Comparison of ENCODE assay signal across 11 cellular contexts in the genomic region with DNA sequence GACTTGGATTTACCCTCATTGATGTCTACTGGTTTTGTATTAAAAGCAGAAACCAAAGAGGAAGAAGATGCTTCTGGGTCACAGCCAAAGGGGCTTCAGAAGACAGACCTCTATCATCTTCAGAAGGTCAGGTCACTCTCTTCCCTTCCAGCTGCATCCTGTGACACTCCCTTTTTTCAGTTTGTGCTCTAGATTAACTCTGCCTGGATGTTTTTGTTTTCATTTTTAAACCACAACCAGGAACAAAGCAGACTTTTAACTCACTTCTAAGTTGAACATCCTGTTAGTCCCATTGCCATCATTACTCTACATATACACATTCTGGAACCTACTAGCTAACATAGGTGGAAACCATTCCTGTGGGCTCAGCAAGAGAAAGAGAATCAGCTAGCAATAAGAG. TPM values are rescaled to one million over a fixed set of nuclear protein-coding genes. Genes with fewer than 3 reads are reported as not detected.
A peak's percentile ranks its signal among the peaks of the same experiment; 100 is the strongest.
DNase-seq lines count a peak whose midpoint lies in the region; ATAC-seq and TF ChIP-seq lines count a peak whose summit lies in the region.
"Had no signal": no experiment of that assay in that cellular context is flagged by ENCODE, and none has a peak within 500 bp of the region (broad histone marks: within the 10 kb centered on the region; RNA-seq: fewer than 3 reads in every experiment).

No MANE protein-coding gene starts in this region.

- peak; percentile 74 for ATAC-seq in GM21360 (IDR thresholded peaks at IDR 0.05; ENCODE audit: unreplicated experiment)
- peak; percentile 63 for ATAC-seq in HG03175 (IDR thresholded peaks at IDR 0.05; ENCODE audit: unreplicated experiment)
- ATAC-seq in activated CD8-positive, alpha-beta T cell treated with anti-CD3 and anti-CD28 coated beads, Interleukin-2, amount 10 ng/mL, durations not matched to agents 7 days and 5 days = peak; percentile 58
- no peak for ATAC-seq in right lobe of liver

- DNase-seq in GM12865 (ENCODE audit: low read depth) (peak; percentile 73), middle frontal gyrus (ENCODE audit: extremely low spot score, low spot score) (no peak), right lobe of liver (no peak), NCI-H524 (lab: John Stamatoyannopoulos, UW) (no peak), hypothalamus (lab: John Stamatoyannopoulos, UW) (no peak)
- DNase-seq in activated CD8-positive, alpha-beta T cell treated with anti-CD3 and anti-CD28 coated beads, Interleukin-2, amount 10 ng/mL, durations not matched to agents 7 days and 5 days = no peak
- DNase-seq: NCI-H82 had no signal

- no peaks in the 10 kb centered on the region for H3K27me3 ChIP-seq in right lobe of liver

- peak overlapping the region; percentile 41 for H3K27ac Mint-ChIP-seq in activated CD8-positive, alpha-beta T cell treated with anti-CD3 and anti-CD28 coated beads, Interleukin-2, amount 10 ng/mL, durations not matched to agents 7 days and 5 days

- H3K9me3 Mint-ChIP-seq in activated CD8-positive, alpha-beta T cell treated with anti-CD3 and anti-CD28 coated beads, Interleukin-2, amount 10 ng/mL, durations not matched to agents 7 days and 5 days (ENCODE audit: insufficient read depth) = no peaks in the 10 kb centered on the region
- H3K9me3 Mint-ChIP-seq: central memory CD8-positive, alpha-beta T cell had no signal

- TF ChIP-seq POLR2A in right lobe of liver (IDR thresholded peaks at IDR 0.05) = no peak

- H3K36me3 Mint-ChIP-seq in activated CD8-positive, alpha-beta T cell treated with anti-CD3 and anti-CD28 coated beads, Interleukin-2, amount 10 ng/mL, durations not matched to agents 7 days and 5 days (ENCODE audit: low read depth) = peaks cover 53% of the 10 kb centered on the region

- intact Hi-C loops in right lobe of liver (cut with DNase I) = no loop called here

- H3K27me3 Mint-ChIP-seq in activated CD8-positive, alpha-beta T cell treated with anti-CD3 and anti-CD28 coated beads, Interleukin-2, amount 10 ng/mL, durations not matched to agents 7 days and 5 days (ENCODE audit: low read depth) = no peaks in the 10 kb centered on the region
- H3K27me3 Mint-ChIP-seq: central memory CD8-positive, alpha-beta T cell had no signal

- H3K4me3 ChIP-seq in GM12865 (ENCODE audit: low read depth, low read length) = no peak overlapping the region
- no peak overlapping the region for H3K4me3 ChIP-seq in right lobe of liver

- CTCF ChIA-PET in activated CD8-positive, alpha-beta T cell treated with anti-CD3 and anti-CD28 coated beads, Interleukin-2, amount 10 ng/mL, durations not matched to agents 7 days and 5 days (lab: Charles Lee) = interaction anchor here (1.0 to 2.1 kb wide), 4 partner anchors 9 to 42 kb away, joined by 3 to 6 read pairs (median 4); no protein-coding TSS in a partner anchor

- H3K4me1 ChIP-seq in right lobe of liver = no peaks in the 10 kb centered on the region

- H3K36me3 ChIP-seq in right lobe of liver = peaks cover 0 to 5% (median 0%) of the 10 kb centered on the region in 4 donors

- H3K9me3 ChIP-seq in right lobe of liver = no peaks in the 10 kb centered on the region

- peaks cover 21% of the 10 kb centered on the region for H3K4me1 Mint-ChIP-seq in activated CD8-positive, alpha-beta T cell treated with anti-CD3 and anti-CD28 coated beads, Interleukin-2, amount 10 ng/mL, durations not matched to agents 7 days and 5 days (ENCODE audit: low read depth)

- no peak for TF ChIP-seq CTCF in GM12865 (IDR thresholded peaks at IDR 0.05; ENCODE audit: insufficient read depth, low read depth, low read length, missing control alignments)
- no peak for TF ChIP-seq CTCF in right lobe of liver (IDR thresholded peaks at IDR 0.05)

- no peak overlapping the region for H3K4me3 Mint-ChIP-seq in activated CD8-positive, alpha-beta T cell treated with anti-CD3 and anti-CD28 coated beads, Interleukin-2, amount 10 ng/mL, durations not matched to agents 7 days and 5 days
- H3K4me3 Mint-ChIP-seq: central memory CD8-positive, alpha-beta T cell had no signal

- POLR2A ChIA-PET in activated CD8-positive, alpha-beta T cell treated with anti-CD3 and anti-CD28 coated beads, Interleukin-2, amount 10 ng/mL, durations not matched to agents 7 days and 5 days (lab: Charles Lee) = interaction anchor here (0.7 to 1.5 kb wide), 5 partner anchors 9 to 100 kb away, joined by 3 to 7 read pairs (median 5); partner anchors contain the start of genes AKIRIN2, ORC3 and RARS2

- H3K27ac ChIP-seq in right lobe of liver = no peak overlapping the region
- H3K27ac ChIP-seq: HL-60 had no signal

RNA-seq across cellular contexts. Expression of gene AKIRIN2, which starts 45.2 kb away (rescaled TPM):
- 10 to 100 TPM; 42.1 to 45.2 TPM for total RNA-seq in activated CD8-positive, alpha-beta T cell treated with anti-CD3 and anti-CD28 coated beads, Interleukin-2, amount 10 ng/mL, durations not matched to agents 7 days and 5 days
- 10 to 100 TPM; 10.6 to 25.3 (median 18.6) TPM for total RNA-seq in right lobe of liver

Comparison
In these comparisons a context has a peak if more than half of its experiments do, and no peak if none do; other contexts are left out.
1. ATAC-seq: peak in GM21360 (single experiment), HG03175 (single experiment) and activated CD8-positive, alpha-beta T cell treated with anti-CD3 and anti-CD28 coated beads, Interleukin-2, amount 10 ng/mL, durations not matched to agents 7 days and 5 days (single experiment); none in right lobe of liver (0 of 4).